Comparison of ENCODE assay signal across 22 cellular contexts in genomic region chr7:70470751-70471150, GRCh38.
"Had no signal": no experiment of that assay in that cellular context is flagged by ENCODE, and none has a peak within 500 bp of the region (broad histone marks: within the 10 kb centered on the region; RNA-seq: fewer than 3 reads in every experiment).

No MANE protein-coding gene starts in this region.

- H3K4me1 ChIP-seq: breast epithelium, gastrocnemius medialis, psoas muscle, tibial nerve, uterus had no signal

- H3K9me3 ChIP-seq: breast epithelium, esophagus squamous epithelium, gastrocnemius medialis, psoas muscle, tibial nerve, uterus had no signal

- H3K4me3 ChIP-seq: breast epithelium, dorsolateral prefrontal cortex, esophagus squamous epithelium, gastrocnemius medialis, psoas muscle, tibial nerve, uterus had no signal

- ATAC-seq: activated CD4-positive, alpha-beta T cell treated with anti-CD3 and anti-CD28 coated beads for 36 hours; effector memory CD8-positive, alpha-beta T cell; gastrocnemius medialis; psoas muscle; right cardiac atrium; stimulated activated effector memory CD8-positive, alpha-beta T cell treated with anti-CD3 and anti-CD28 coated beads, Interleukin-12 subunit alpha, Interleukin-12 subunit beta, amount 100 ng/mL, for 72 hours; stimulated activated naive CD8-positive, alpha-beta T cell treated with anti-CD3 and anti-CD28 coated beads, Interleukin-15, amount 100 ng/mL, for 72 hours had no signal

- H3K4me3 Mint-ChIP-seq: activated B cell treated with CpG ODN at 0.5 μM for 24 hours; activated CD4-positive, alpha-beta T cell treated with anti-CD3 and anti-CD28 coated beads for 36 hours; activated naive CD8-positive, alpha-beta T cell treated with anti-CD3 and anti-CD28 coated beads for 36 hours; central memory CD8-positive, alpha-beta T cell; effector memory CD8-positive, alpha-beta T cell; stimulated activated effector memory CD8-positive, alpha-beta T cell treated with anti-CD3 and anti-CD28 coated beads, Interleukin-12 subunit alpha, Interleukin-12 subunit beta, amount 100 ng/mL, for 72 hours; stimulated activated naive CD8-positive, alpha-beta T cell treated with anti-CD3 and anti-CD28 coated beads, Interleukin-15, amount 100 ng/mL, for 72 hours; T-helper 1 cell treated with Interleukin-12 subunit alpha and Interleukin-12 subunit beta and Interleukin-4 antibody, amounts not matched to agents 30 μg/mL and 1 μg/mL, for 36 hours had no signal

- H3K36me3 Mint-ChIP-seq: activated naive CD8-positive, alpha-beta T cell treated with anti-CD3 and anti-CD28 coated beads for 36 hours; stimulated activated effector memory CD8-positive, alpha-beta T cell treated with anti-CD3 and anti-CD28 coated beads, Interleukin-12 subunit alpha, Interleukin-12 subunit beta, amount 100 ng/mL, for 72 hours had no signal

- H3K36me3 ChIP-seq: breast epithelium, esophagus squamous epithelium, gastrocnemius medialis, tibial nerve, uterus had no signal

- H3K9me3 Mint-ChIP-seq: activated B cell treated with CpG ODN at 0.5 μM for 24 hours; activated naive CD8-positive, alpha-beta T cell treated with anti-CD3 and anti-CD28 coated beads for 36 hours; central memory CD8-positive, alpha-beta T cell; effector memory CD8-positive, alpha-beta T cell; stimulated activated effector memory CD8-positive, alpha-beta T cell treated with anti-CD3 and anti-CD28 coated beads, Interleukin-12 subunit alpha, Interleukin-12 subunit beta, amount 100 ng/mL, for 72 hours; stimulated activated naive CD8-positive, alpha-beta T cell treated with anti-CD3 and anti-CD28 coated beads, Interleukin-15, amount 100 ng/mL, for 72 hours; T-helper 1 cell treated with Interleukin-12 subunit alpha and Interleukin-12 subunit beta and Interleukin-4 antibody, amounts not matched to agents 30 μg/mL and 1 μg/mL, for 36 hours had no signal

- H3K27ac ChIP-seq: dorsolateral prefrontal cortex, esophagus squamous epithelium, gastrocnemius medialis, psoas muscle, tibial nerve, uterus had no signal

- H3K4me1 Mint-ChIP-seq: activated B cell treated with CpG ODN at 0.5 μM for 24 hours; activated naive CD8-positive, alpha-beta T cell treated with anti-CD3 and anti-CD28 coated beads for 36 hours; central memory CD8-positive, alpha-beta T cell; stimulated activated effector memory CD8-positive, alpha-beta T cell treated with anti-CD3 and anti-CD28 coated beads, Interleukin-12 subunit alpha, Interleukin-12 subunit beta, amount 100 ng/mL, for 72 hours; stimulated activated naive CD8-positive, alpha-beta T cell treated with anti-CD3 and anti-CD28 coated beads, Interleukin-15, amount 100 ng/mL, for 72 hours had no signal

- H3K27me3 ChIP-seq: breast epithelium, dorsolateral prefrontal cortex, esophagus squamous epithelium, gastrocnemius medialis, tibial nerve, uterus had no signal

- DNase-seq: activated B cell treated with CpG ODN at 0.5 μM for 24 hours; activated CD4-positive, alpha-beta T cell treated with anti-CD3 and anti-CD28 coated beads for 36 hours; activated CD4-positive, alpha-beta T cell treated with anti-CD3 and anti-CD28 coated beads, Interleukin-2, amount 50 U/mL, for 48 hours; activated naive CD4-positive, alpha-beta T cell treated with Interleukin-2 at 50 U/mL for 16 hours; activated naive CD8-positive, alpha-beta T cell treated with anti-CD3 and anti-CD28 coated beads for 36 hours; activated T-cell treated with anti-CD3 and anti-CD28 coated beads, Interleukin-2, amount 50 U/mL, for 48 hours; dorsolateral prefrontal cortex; effector memory CD8-positive, alpha-beta T cell; esophagus squamous epithelium; gastrocnemius medialis; mesenchymal stem cell; psoas muscle; right cardiac atrium; stimulated activated CD4-positive, alpha-beta T cell treated with anti-CD3 and anti-CD28 coated beads, Interleukin-2, amount 100 ng/mL, for 24 hours; stimulated activated naive CD8-positive, alpha-beta T cell treated with anti-CD3 and anti-CD28 coated beads, Interleukin-15, amount 100 ng/mL, for 72 hours; T1000; uterus had no signal

- H3K27me3 Mint-ChIP-seq: activated B cell treated with CpG ODN at 0.5 μM for 24 hours; activated CD4-positive, alpha-beta T cell treated with anti-CD3 and anti-CD28 coated beads for 36 hours; activated naive CD8-positive, alpha-beta T cell treated with anti-CD3 and anti-CD28 coated beads for 36 hours; central memory CD8-positive, alpha-beta T cell; stimulated activated naive CD8-positive, alpha-beta T cell treated with anti-CD3 and anti-CD28 coated beads, Interleukin-15, amount 100 ng/mL, for 72 hours had no signal

- H3K27ac Mint-ChIP-seq: activated B cell treated with CpG ODN at 0.5 μM for 24 hours; activated CD4-positive, alpha-beta T cell treated with anti-CD3 and anti-CD28 coated beads for 36 hours; activated naive CD8-positive, alpha-beta T cell treated with anti-CD3 and anti-CD28 coated beads for 36 hours; effector memory CD8-positive, alpha-beta T cell; stimulated activated effector memory CD8-positive, alpha-beta T cell treated with anti-CD3 and anti-CD28 coated beads, Interleukin-12 subunit alpha, Interleukin-12 subunit beta, amount 100 ng/mL, for 72 hours; stimulated activated naive CD8-positive, alpha-beta T cell treated with anti-CD3 and anti-CD28 coated beads, Interleukin-15, amount 100 ng/mL, for 72 hours; T-helper 1 cell treated with Interleukin-12 subunit alpha and Interleukin-12 subunit beta and Interleukin-4 antibody, amounts not matched to agents 30 μg/mL and 1 μg/mL, for 36 hours had no signal
